In the genomic region with DNA sequence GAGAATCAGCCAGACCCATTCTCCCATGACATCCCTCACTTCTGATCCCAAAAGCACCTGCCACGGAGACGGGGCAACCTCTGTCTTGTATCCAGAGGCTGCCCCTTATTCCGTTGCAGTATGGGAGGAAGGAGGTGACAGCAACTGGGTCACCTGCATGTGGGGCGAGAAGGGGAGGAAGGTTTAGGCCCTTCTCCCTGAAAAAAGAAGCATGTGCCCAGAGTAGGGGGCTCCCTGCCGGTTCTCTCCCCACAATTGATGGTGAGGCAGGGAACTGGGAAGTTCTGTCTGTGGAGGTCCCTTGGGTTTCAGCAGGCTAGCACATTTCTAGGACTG, we compare ENCODE assay signal across 17 cellular contexts.
"Had no signal": no experiment of that assay in that cellular context is flagged by ENCODE, and none has a peak within 500 bp of the region (broad histone marks: within the 10 kb centered on the region; RNA-seq: fewer than 3 reads in every experiment).

No MANE protein-coding gene starts in this region.

- H3K36me3 ChIP-seq: cardiac muscle cell, thoracic aorta had no signal

- H3K27me3 ChIP-seq: cardiac muscle cell, dorsolateral prefrontal cortex had no signal

- DNase-seq: activated CD4-positive, alpha-beta T cell treated with anti-CD3 and anti-CD28 coated beads, Interleukin-2, amount 50 U/mL, for 4 hours; activated CD4-positive, CD25-positive, alpha-beta regulatory T cell treated with anti-CD3 and anti-CD28 coated beads, Interleukin-2, amount 50 U/mL, for 72 hours; activated naive CD4-positive, alpha-beta T cell treated with anti-CD3 and anti-CD28 coated beads, Interleukin-2, amount 50 U/mL, for 16 hours; activated T-cell treated with anti-CD3 and anti-CD28 coated beads, Interleukin-2, amount 50 U/mL, for 1 hour; dorsolateral prefrontal cortex; hippocampal formation; kidney; left ventricle myocardium superior; mesenchymal stem cell; naive thymus-derived CD8-positive, alpha-beta T cell; stimulated activated CD4-positive, alpha-beta T cell treated with anti-CD3 and anti-CD28 coated beads, Interleukin-4, amount 100 ng/mL, for 4 hours; stimulated activated CD8-positive, alpha-beta memory T cell treated with anti-CD3 and anti-CD28 coated beads, Interleukin-4, amount 100 ng/mL, for 48 hours had no signal

- H3K27me3 Mint-ChIP-seq: activated CD8-positive, alpha-beta memory T cell treated with anti-CD3 and anti-CD28 coated beads, Interleukin-2, amount 10 ng/mL, durations not matched to agents 7 days and 5 days; naive thymus-derived CD8-positive, alpha-beta T cell; stimulated activated naive CD8-positive, alpha-beta T cell treated with anti-CD3 and anti-CD28 coated beads, Interleukin-15, Interleukin-2, amounts not matched to agents 100 ng/mL and 50 ng/mL, for 24 hours had no signal

- H3K9me3 Mint-ChIP-seq: naive thymus-derived CD8-positive, alpha-beta T cell; stimulated activated naive CD8-positive, alpha-beta T cell treated with anti-CD3 and anti-CD28 coated beads, Interleukin-15, Interleukin-2, amounts not matched to agents 100 ng/mL and 50 ng/mL, for 24 hours; T-helper 2 cell treated with Interferon-gamma antibody and Interleukin-4, amounts not matched to agents 5 μg/mL and 100 μg/mL, for 36 hours had no signal

- H3K4me3 Mint-ChIP-seq: naive thymus-derived CD8-positive, alpha-beta T cell; stimulated activated naive CD8-positive, alpha-beta T cell treated with anti-CD3 and anti-CD28 coated beads, Interleukin-15, Interleukin-2, amounts not matched to agents 100 ng/mL and 50 ng/mL, for 24 hours; T-helper 2 cell treated with Interferon-gamma antibody and Interleukin-4, amounts not matched to agents 5 μg/mL and 100 μg/mL, for 36 hours had no signal

- H3K4me3 ChIP-seq: cardiac muscle cell, dorsolateral prefrontal cortex, thoracic aorta had no signal

- ATAC-seq: naive thymus-derived CD8-positive, alpha-beta T cell had no signal

- H3K27ac Mint-ChIP-seq: stimulated activated naive CD8-positive, alpha-beta T cell treated with anti-CD3 and anti-CD28 coated beads, Interleukin-15, Interleukin-2, amounts not matched to agents 100 ng/mL and 50 ng/mL, for 24 hours; T-helper 2 cell treated with Interferon-gamma antibody and Interleukin-4, amounts not matched to agents 5 μg/mL and 100 μg/mL, for 36 hours had no signal

- H3K27ac ChIP-seq: cardiac muscle cell, dorsolateral prefrontal cortex, thoracic aorta had no signal

- H3K9me3 ChIP-seq: thoracic aorta had no signal
